28 cellular contexts compared by ENCODE assay signal in genomic region chr17:79520893-79521210, GRCh38.
"Had no signal": no experiment of that assay in that cellular context is flagged by ENCODE, and none has a peak within 500 bp of the region (broad histone marks: within the 10 kb centered on the region; RNA-seq: fewer than 3 reads in every experiment).

No MANE protein-coding gene starts in this region.

- DNase-seq: hippocampal formation; kidney glomerular epithelial cell; left cardiac atrium; lower lobe of right lung; mammary epithelial cell; mesenchymal stem cell; naive B cell; natural killer cell; nephron progenitor cell; ovary; right lobe of liver; stimulated activated CD4-positive, alpha-beta T cell treated with anti-CD3 and anti-CD28 coated beads, Interleukin-1b, Interleukin-23, amount 100 ng/mL, for 48 hours; stimulated activated CD4-positive, alpha-beta T cell treated with anti-CD3 and anti-CD28 coated beads, Interleukin-2, amount 100 ng/mL, for 48 hours; stimulated activated CD4-positive, alpha-beta T cell treated with anti-CD3 and anti-CD28 coated beads, Interleukin-4, amount 100 ng/mL, for 4 hours; stimulated activated CD8-positive, alpha-beta memory T cell treated with anti-CD3 and anti-CD28 coated beads, Interleukin-4, amount 100 ng/mL, for 48 hours; stimulated activated naive CD4-positive, alpha-beta T cell treated with Interleukin-2 at 50 U/mL for 16 hours; stimulated activated naive CD8-positive, alpha-beta T cell treated with anti-CD3 and anti-CD28 coated beads, Interleukin-15, amount 100 ng/mL, for 72 hours; testis; thyroid gland; trophoblast cell; upper lobe of right lung had no signal

- H3K9ac ChIP-seq: neural progenitor cell had no signal

- H3K27me3 ChIP-seq: neural progenitor cell, ovary, right atrium auricular region, right lobe of liver, testis, thyroid gland had no signal

- H3K4me1 ChIP-seq: lower lobe of right lung, right atrium auricular region, right lobe of liver, testis, thyroid gland, upper lobe of right lung had no signal

- H3K27ac ChIP-seq: lower lobe of right lung, neural progenitor cell, ovary, right atrium auricular region, right lobe of liver, testis, thyroid gland, upper lobe of right lung had no signal

- H3K9me3 Mint-ChIP-seq: naive B cell; natural killer cell; nephron progenitor cell; neural progenitor cell; stimulated activated memory B cell treated with anti-CD40 and anti-IgM and Interleukin-4, amounts not matched to agents 10 μg/mL and 1 μg/mL and 100 μg/mL, for 72 hours; stimulated activated naive CD8-positive, alpha-beta T cell treated with anti-CD3 and anti-CD28 coated beads, Interleukin-15, amount 100 ng/mL, for 72 hours had no signal

- H3K4me1 Mint-ChIP-seq: naive B cell; stimulated activated memory B cell treated with anti-CD40 and anti-IgM and Interleukin-4, amounts not matched to agents 10 μg/mL and 1 μg/mL and 100 μg/mL, for 72 hours; stimulated activated naive CD8-positive, alpha-beta T cell treated with anti-CD3 and anti-CD28 coated beads, Interleukin-15, amount 100 ng/mL, for 72 hours had no signal

- H2AFZ ChIP-seq: neural progenitor cell had no signal

- H3K9me3 ChIP-seq: lower lobe of right lung, ovary, right atrium auricular region, right lobe of liver, testis, thyroid gland, upper lobe of right lung had no signal

- H3K4me3 Mint-ChIP-seq: naive B cell; natural killer cell; nephron progenitor cell; neural progenitor cell; stimulated activated memory B cell treated with anti-CD40 and anti-IgM and Interleukin-4, amounts not matched to agents 10 μg/mL and 1 μg/mL and 100 μg/mL, for 72 hours; stimulated activated naive CD8-positive, alpha-beta T cell treated with anti-CD3 and anti-CD28 coated beads, Interleukin-15, amount 100 ng/mL, for 72 hours had no signal

- ATAC-seq: left cardiac atrium; left lobe of liver; lower lobe of right lung; stimulated activated memory B cell treated with anti-CD40 and anti-IgM and Interleukin-4, amounts not matched to agents 10 μg/mL and 1 μg/mL and 100 μg/mL, for 72 hours; stimulated activated naive CD8-positive, alpha-beta T cell treated with anti-CD3 and anti-CD28 coated beads, Interleukin-15, amount 100 ng/mL, for 72 hours; upper lobe of right lung had no signal

- H3K36me3 ChIP-seq: lower lobe of right lung, neural progenitor cell, ovary, right atrium auricular region, right lobe of liver, thyroid gland, upper lobe of right lung had no signal

- H3K4me3 ChIP-seq: lower lobe of right lung, neural progenitor cell, ovary, right atrium auricular region, right lobe of liver, smooth muscle cell, testis, thyroid gland, upper lobe of right lung had no signal

- FAIRE-seq: keratinocyte had no signal

- H3K27ac Mint-ChIP-seq: naive B cell; natural killer cell; nephron progenitor cell; neural progenitor cell; progenitor cell of endocrine pancreas; stimulated activated memory B cell treated with anti-CD40 and anti-IgM and Interleukin-4, amounts not matched to agents 10 μg/mL and 1 μg/mL and 100 μg/mL, for 72 hours; stimulated activated naive CD8-positive, alpha-beta T cell treated with anti-CD3 and anti-CD28 coated beads, Interleukin-15, amount 100 ng/mL, for 72 hours had no signal

- H3K4me2 ChIP-seq: neural progenitor cell, smooth muscle cell had no signal

- H3K36me3 Mint-ChIP-seq: naive B cell; natural killer cell; neural progenitor cell; stimulated activated memory B cell treated with anti-CD40 and anti-IgM and Interleukin-4, amounts not matched to agents 10 μg/mL and 1 μg/mL and 100 μg/mL, for 72 hours had no signal
